11 cellular contexts compared by ENCODE assay signal in genomic region chr1:222754386-222755139, GRCh38. TPM values are rescaled to one million over a fixed set of nuclear protein-coding genes. Genes with fewer than 3 reads are reported as not detected.
DNase-seq lines count a peak whose midpoint lies in the region; ATAC-seq and TF ChIP-seq lines count a peak whose summit lies in the region.
"Had no signal": no experiment of that assay in that cellular context is flagged by ENCODE, and none has a peak within 500 bp of the region (broad histone marks: within the 10 kb centered on the region; RNA-seq: fewer than 3 reads in every experiment).

No MANE protein-coding gene starts in this region.

- intact Hi-C loops in heart right ventricle (cut with DNase I): no loop called here

- H3K4me3 ChIP-seq in adipocyte (ENCODE audit: low read length) (peak overlapping the region; percentile 62), heart right ventricle (no peak overlapping the region)
- H3K4me3 ChIP-seq: HAP-1 had no signal

- WGBS in heart right ventricle, 2 donors: 76 to 77% methylated on average over 9 of the region's 9 CpGs

- TF ChIP-seq CTCF in heart right ventricle (IDR thresholded peaks at IDR 0.05): no peak

- H3K36me3 ChIP-seq in adipocyte (ENCODE audit: control insufficient read depth, insufficient read depth, low read length, severe bottlenecking) (no peaks in the 10 kb centered on the region), heart right ventricle (no peaks in the 10 kb centered on the region)
- H3K36me3 ChIP-seq: HAP-1 had no signal

- peak overlapping the region in 1 of 10 donors; percentile 27 for H3K27ac ChIP-seq in heart right ventricle
- H3K27ac ChIP-seq: VCaP had no signal

- H3K9ac ChIP-seq in adipocyte (ENCODE audit: low read length): no peak overlapping the region

- H3K4me1 ChIP-seq in adipocyte (ENCODE audit: control insufficient read depth, insufficient read depth, low read length) (peaks cover 4% of the 10 kb centered on the region), heart right ventricle (peaks cover 0 to 15% (median 0%) of the 10 kb centered on the region in 9 donors)
- H3K4me1 ChIP-seq: HAP-1 had no signal

- ATAC-seq in heart right ventricle (peak in 7 of 8 donors; percentile 48 to 89 (median 84)), GM21423 (IDR thresholded peaks at IDR 0.05; ENCODE audit: unreplicated experiment) (no peak), GM21447 (IDR thresholded peaks at IDR 0.05; ENCODE audit: unreplicated experiment) (no peak)
- ATAC-seq in stimulated activated naive CD8-positive, alpha-beta T cell treated with anti-CD3 and anti-CD28 coated beads, Interleukin-15, Interleukin-2, amounts not matched to agents 100 U/mL and 50 U/mL, for 24 hours: no peak

- H3K9me3 ChIP-seq in adipocyte (ENCODE audit: control insufficient read depth, low read length) (no peaks in the 10 kb centered on the region), heart right ventricle (no peaks in the 10 kb centered on the region)
- H3K9me3 ChIP-seq: HAP-1 had no signal

- H3K27me3 ChIP-seq in adipocyte (replicated peaks; ENCODE audit: control insufficient read depth, insufficient read depth, low read length) (no peaks in the 10 kb centered on the region), heart right ventricle (no peaks in the 10 kb centered on the region)

- DNase-seq in EH (ENCODE audit: low read depth) (peak; percentile 98), adipocyte (ENCODE audit: low read depth) (peak; percentile 99), heart right ventricle (peak; percentile 29 to 30), renal cortical epithelial cell (ENCODE audit: low read depth) (peak; percentile 94), islet precursor cell (no peak)
- DNase-seq in stimulated activated naive CD8-positive, alpha-beta T cell treated with anti-CD3 and anti-CD28 coated beads, Interleukin-15, Interleukin-2, amounts not matched to agents 100 U/mL and 50 U/mL, for 24 hours: no peak

RNA-seq across cellular contexts. Expression of gene FAM177B, which starts 17.6 kb away (rescaled TPM):
- total RNA-seq in heart right ventricle: not detected
- under 1 TPM in 1 of 2 donors, not detected in 1; 0.06 TPM for polyA plus RNA-seq in heart right ventricle
- not detected in 2 replicates for total RNA-seq in renal cortical epithelial cell
- polyA plus RNA-seq: neural cell had no signal

RNA-seq across cellular contexts. Expression of gene BROX, which starts 42.2 kb away (rescaled TPM):
- total RNA-seq in heart right ventricle (10 to 100 TPM; 26.5 to 40.5 (median 34.5) TPM), renal cortical epithelial cell (75.5 and 76.3 TPM in 2 replicates)
- polyA plus RNA-seq in heart right ventricle: 10 to 100 TPM in 1 of 2 donors, 1 to 10 TPM in 1; 8.9 to 11.7 TPM

RNA-seq across cellular contexts. Expression of gene AIDA, which starts 42.3 kb away (rescaled TPM):
- 10 to 100 TPM; 37.4 to 68.4 (median 47.0) TPM for total RNA-seq in heart right ventricle
- 10 to 100 TPM; 29.5 to 37.1 TPM for polyA plus RNA-seq in heart right ventricle
- 65.3 and 122 TPM in 2 replicates for total RNA-seq in renal cortical epithelial cell

Comparison
In these comparisons a context has a peak if more than half of its experiments do, and no peak if none do; other contexts are left out.
1. DNase-seq: peak in EH (single experiment), adipocyte (single experiment), heart right ventricle (2 of 2) and renal cortical epithelial cell (single experiment); none in islet precursor cell (single experiment) and stimulated activated naive CD8-positive, alpha-beta T cell treated with anti-CD3 and anti-CD28 coated beads, Interleukin-15, Interleukin-2, amounts not matched to agents 100 U/mL and 50 U/mL, for 24 hours (single experiment).
2. ATAC-seq: peak in heart right ventricle (7 of 8); none in GM21423 (single experiment), GM21447 (single experiment) and stimulated activated naive CD8-positive, alpha-beta T cell treated with anti-CD3 and anti-CD28 coated beads, Interleukin-15, Interleukin-2, amounts not matched to agents 100 U/mL and 50 U/mL, for 24 hours (single experiment).